In the genomic region with DNA sequence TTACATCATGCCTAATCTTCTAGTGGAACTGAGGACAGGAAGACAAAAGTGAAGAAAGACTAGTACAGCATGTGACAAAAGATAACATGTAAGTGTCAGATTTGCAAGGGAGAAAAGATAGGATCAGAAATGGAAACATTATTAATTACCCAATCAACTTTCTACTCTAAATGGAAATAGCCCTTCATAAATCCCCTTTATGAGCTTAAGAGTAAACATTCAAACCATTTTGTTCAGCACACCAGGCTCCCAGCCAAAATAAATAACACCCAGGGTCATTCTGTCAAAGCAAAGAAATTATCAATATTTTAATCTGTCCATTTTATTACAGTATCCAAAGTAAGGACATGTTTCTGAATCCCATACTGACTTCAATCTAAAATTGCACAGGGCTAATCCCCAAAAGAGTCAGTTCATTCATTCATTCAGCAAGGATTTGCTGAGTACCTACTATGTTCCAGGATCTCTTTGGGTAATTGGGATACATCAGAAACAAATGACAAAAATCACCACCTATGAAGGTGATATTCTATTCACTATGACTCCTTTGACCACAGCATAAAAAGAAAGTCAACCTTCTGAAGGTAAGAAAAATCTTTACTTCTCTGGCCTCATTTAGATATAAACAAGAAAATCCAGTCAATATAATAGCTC, we compare ENCODE assay signal across 2 cellular contexts.
TF ChIP-seq lines count a peak whose summit lies in the region.

No MANE protein-coding gene starts in this region.

TF ChIP-seq in SK-N-SH, 30 proteins besides CTCF, POLR2A, EP300 and RAD21 (continued from another document):
- TF ChIP-seq, protein P1, sequence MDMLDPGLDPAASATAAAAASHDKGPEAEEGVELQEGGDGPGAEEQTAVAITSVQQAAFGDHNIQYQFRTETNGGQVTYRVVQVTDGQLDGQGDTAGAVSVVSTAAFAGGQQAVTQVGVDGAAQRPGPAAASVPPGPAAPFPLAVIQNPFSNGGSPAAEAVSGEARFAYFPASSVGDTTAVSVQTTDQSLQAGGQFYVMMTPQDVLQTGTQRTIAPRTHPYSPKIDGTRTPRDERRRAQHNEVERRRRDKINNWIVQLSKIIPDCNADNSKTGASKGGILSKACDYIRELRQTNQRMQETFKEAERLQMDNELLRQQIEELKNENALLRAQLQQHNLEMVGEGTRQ (IDR thresholded peaks at IDR 0.05; ENCODE audit: borderline replicate concordance, low read depth, low read length), result no peak
- TF ChIP-seq GABPA (IDR thresholded peaks at IDR 0.05; ENCODE audit: low read depth) (no peak), FOXJ3 (CRISPR knock-in tag; IDR thresholded peaks at IDR 0.05) (no peak)

TF ChIP-seq in SK-N-SH treated with all-trans-retinoic acid at 6 μM for 48 hours, 23 proteins besides CTCF, POLR2A, EP300 and RAD21 (continued from another document):
- TF ChIP-seq, protein P2, sequence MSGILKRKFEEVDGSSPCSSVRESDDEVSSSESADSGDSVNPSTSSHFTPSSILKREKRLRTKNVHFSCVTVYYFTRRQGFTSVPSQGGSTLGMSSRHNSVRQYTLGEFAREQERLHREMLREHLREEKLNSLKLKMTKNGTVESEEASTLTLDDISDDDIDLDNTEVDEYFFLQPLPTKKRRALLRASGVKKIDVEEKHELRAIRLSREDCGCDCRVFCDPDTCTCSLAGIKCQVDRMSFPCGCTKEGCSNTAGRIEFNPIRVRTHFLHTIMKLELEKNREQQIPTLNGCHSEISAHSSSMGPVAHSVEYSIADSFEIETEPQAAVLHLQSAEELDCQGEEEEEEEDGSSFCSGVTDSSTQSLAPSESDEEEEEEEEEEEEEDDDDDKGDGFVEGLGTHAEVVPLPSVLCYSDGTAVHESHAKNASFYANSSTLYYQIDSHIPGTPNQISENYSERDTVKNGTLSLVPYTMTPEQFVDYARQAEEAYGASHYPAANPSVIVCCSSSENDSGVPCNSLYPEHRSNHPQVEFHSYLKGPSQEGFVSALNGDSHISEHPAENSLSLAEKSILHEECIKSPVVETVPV (CRISPR knock-in tag; IDR thresholded peaks at IDR 0.05), result no peak
- TF ChIP-seq ISL1 (CRISPR knock-in tag; IDR thresholded peaks at IDR 0.05), result no peak
- TF ChIP-seq ZNF70 (CRISPR knock-in tag; IDR thresholded peaks at IDR 0.05), result no peak
- TF ChIP-seq, protein P3, sequence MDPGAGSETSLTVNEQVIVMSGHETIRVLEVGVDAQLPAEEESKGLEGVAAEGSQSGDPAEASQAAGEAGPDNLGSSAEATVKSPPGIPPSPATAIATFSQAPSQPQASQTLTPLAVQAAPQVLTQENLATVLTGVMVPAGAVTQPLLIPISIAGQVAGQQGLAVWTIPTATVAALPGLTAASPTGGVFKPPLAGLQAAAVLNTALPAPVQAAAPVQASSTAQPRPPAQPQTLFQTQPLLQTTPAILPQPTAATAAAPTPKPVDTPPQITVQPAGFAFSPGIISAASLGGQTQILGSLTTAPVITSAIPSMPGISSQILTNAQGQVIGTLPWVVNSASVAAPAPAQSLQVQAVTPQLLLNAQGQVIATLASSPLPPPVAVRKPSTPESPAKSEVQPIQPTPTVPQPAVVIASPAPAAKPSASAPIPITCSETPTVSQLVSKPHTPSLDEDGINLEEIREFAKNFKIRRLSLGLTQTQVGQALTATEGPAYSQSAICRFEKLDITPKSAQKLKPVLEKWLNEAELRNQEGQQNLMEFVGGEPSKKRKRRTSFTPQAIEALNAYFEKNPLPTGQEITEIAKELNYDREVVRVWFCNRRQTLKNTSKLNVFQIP (CRISPR knock-in tag; IDR thresholded peaks at IDR 0.05; ENCODE audit: borderline replicate concordance, low read depth), result no peak
- TF ChIP-seq ARNTL (CRISPR knock-in tag; IDR thresholded peaks at IDR 0.05; ENCODE audit: borderline replicate concordance, low read depth), result no peak
- no peak for TF ChIP-seq ESRRG (CRISPR knock-in tag; IDR thresholded peaks at IDR 0.05)
- TF ChIP-seq TOX (CRISPR knock-in tag; IDR thresholded peaks at IDR 0.05; ENCODE audit: borderline replicate concordance), result no peak
- TF ChIP-seq CSDC2 (CRISPR knock-in tag; IDR thresholded peaks at IDR 0.05), result no peak
- no peak for TF ChIP-seq GLIS3 (CRISPR knock-in tag; IDR thresholded peaks at IDR 0.05)
- TF ChIP-seq SNAI2 (CRISPR knock-in tag; IDR thresholded peaks at IDR 0.05), result no peak
- TF ChIP-seq RARB (CRISPR knock-in tag; IDR thresholded peaks at IDR 0.05), result no peak
- TF ChIP-seq TCF4 (CRISPR knock-in tag; IDR thresholded peaks at IDR 0.05; ENCODE audit: borderline replicate concordance), result no peak
- TF ChIP-seq ZNF565 (CRISPR knock-in tag; conservative IDR thresholded peaks at IDR 0.05; ENCODE audit: low read depth), result no peak
- TF ChIP-seq ZFP30 (CRISPR knock-in tag; IDR thresholded peaks at IDR 0.05), result no peak
- no peak for TF ChIP-seq OSR1 (CRISPR knock-in tag; IDR thresholded peaks at IDR 0.05)
- no peak for TF ChIP-seq ZNF8 (CRISPR knock-in tag; IDR thresholded peaks at IDR 0.05)
